2 cellular contexts compared by ENCODE assay signal in the genomic region with DNA sequence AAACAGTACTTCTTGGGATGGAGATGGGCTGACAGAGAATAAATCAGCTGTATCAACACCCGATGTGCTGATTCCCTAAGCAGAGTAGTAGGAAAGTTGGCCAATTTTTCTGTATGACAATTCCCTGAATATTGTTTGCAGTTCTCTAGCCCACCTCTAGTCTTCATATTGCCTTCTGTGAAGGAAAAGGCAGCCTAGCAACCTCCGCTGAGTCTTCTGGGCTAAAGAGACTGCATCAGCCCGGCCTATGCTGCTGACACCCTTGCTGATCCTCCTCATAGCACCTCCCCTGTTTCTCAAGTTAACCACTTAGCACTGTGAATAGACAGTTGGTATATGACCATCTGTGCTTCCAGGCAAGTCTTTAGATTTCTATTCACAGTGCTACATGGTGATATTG.
TF ChIP-seq lines count a peak whose summit lies in the region.

No MANE protein-coding gene starts in this region.

TF ChIP-seq in HCT116, 20 proteins besides CTCF, POLR2A, EP300 and RAD21 (continued from another document):
- TF ChIP-seq YY1 (IDR thresholded peaks at IDR 0.05; ENCODE audit: extremely low read depth, insufficient replicate concordance, low read depth, low read length), result no peak
- no peak for TF ChIP-seq CEBPB (IDR thresholded peaks at IDR 0.05; ENCODE audit: low read depth)
- no peak for TF ChIP-seq POLR2AphosphoS5 (IDR thresholded peaks at IDR 0.05; ENCODE audit: low read depth, low read length)
- no peak for TF ChIP-seq EZH2 (IDR thresholded peaks at IDR 0.05)
- no peak for TF ChIP-seq SIN3A (IDR thresholded peaks at IDR 0.05; ENCODE audit: low read depth)
- no peak for TF ChIP-seq EZH2phosphoT487 (IDR thresholded peaks at IDR 0.05; ENCODE audit: borderline replicate concordance)
- TF ChIP-seq TCF7L2 (IDR thresholded peaks at IDR 0.05; ENCODE audit: borderline replicate concordance, extremely low read depth, insufficient read depth, insufficient read length), result no peak
- no peak for TF ChIP-seq FOSL1 (IDR thresholded peaks at IDR 0.05; ENCODE audit: low read depth)
- no peak for TF ChIP-seq SRF (IDR thresholded peaks at IDR 0.05; ENCODE audit: low read depth)
- no peak for TF ChIP-seq EGR1 (IDR thresholded peaks at IDR 0.05; ENCODE audit: low read depth)
- TF ChIP-seq, protein P1, sequence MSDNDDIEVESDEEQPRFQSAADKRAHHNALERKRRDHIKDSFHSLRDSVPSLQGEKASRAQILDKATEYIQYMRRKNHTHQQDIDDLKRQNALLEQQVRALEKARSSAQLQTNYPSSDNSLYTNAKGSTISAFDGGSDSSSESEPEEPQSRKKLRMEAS (IDR thresholded peaks at IDR 0.05), result no peak
- no peak for TF ChIP-seq SP1 (IDR thresholded peaks at IDR 0.05; ENCODE audit: low read depth)
- TF ChIP-seq JUND (IDR thresholded peaks at IDR 0.05), result no peak
- TF ChIP-seq, protein P2, sequence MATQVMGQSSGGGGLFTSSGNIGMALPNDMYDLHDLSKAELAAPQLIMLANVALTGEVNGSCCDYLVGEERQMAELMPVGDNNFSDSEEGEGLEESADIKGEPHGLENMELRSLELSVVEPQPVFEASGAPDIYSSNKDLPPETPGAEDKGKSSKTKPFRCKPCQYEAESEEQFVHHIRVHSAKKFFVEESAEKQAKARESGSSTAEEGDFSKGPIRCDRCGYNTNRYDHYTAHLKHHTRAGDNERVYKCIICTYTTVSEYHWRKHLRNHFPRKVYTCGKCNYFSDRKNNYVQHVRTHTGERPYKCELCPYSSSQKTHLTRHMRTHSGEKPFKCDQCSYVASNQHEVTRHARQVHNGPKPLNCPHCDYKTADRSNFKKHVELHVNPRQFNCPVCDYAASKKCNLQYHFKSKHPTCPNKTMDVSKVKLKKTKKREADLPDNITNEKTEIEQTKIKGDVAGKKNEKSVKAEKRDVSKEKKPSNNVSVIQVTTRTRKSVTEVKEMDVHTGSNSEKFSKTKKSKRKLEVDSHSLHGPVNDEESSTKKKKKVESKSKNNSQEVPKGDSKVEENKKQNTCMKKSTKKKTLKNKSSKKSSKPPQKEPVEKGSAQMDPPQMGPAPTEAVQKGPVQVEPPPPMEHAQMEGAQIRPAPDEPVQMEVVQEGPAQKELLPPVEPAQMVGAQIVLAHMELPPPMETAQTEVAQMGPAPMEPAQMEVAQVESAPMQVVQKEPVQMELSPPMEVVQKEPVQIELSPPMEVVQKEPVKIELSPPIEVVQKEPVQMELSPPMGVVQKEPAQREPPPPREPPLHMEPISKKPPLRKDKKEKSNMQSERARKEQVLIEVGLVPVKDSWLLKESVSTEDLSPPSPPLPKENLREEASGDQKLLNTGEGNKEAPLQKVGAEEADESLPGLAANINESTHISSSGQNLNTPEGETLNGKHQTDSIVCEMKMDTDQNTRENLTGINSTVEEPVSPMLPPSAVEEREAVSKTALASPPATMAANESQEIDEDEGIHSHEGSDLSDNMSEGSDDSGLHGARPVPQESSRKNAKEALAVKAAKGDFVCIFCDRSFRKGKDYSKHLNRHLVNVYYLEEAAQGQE (IDR thresholded peaks at IDR 0.05; ENCODE audit: low read depth), result no peak
- TF ChIP-seq, protein P3, sequence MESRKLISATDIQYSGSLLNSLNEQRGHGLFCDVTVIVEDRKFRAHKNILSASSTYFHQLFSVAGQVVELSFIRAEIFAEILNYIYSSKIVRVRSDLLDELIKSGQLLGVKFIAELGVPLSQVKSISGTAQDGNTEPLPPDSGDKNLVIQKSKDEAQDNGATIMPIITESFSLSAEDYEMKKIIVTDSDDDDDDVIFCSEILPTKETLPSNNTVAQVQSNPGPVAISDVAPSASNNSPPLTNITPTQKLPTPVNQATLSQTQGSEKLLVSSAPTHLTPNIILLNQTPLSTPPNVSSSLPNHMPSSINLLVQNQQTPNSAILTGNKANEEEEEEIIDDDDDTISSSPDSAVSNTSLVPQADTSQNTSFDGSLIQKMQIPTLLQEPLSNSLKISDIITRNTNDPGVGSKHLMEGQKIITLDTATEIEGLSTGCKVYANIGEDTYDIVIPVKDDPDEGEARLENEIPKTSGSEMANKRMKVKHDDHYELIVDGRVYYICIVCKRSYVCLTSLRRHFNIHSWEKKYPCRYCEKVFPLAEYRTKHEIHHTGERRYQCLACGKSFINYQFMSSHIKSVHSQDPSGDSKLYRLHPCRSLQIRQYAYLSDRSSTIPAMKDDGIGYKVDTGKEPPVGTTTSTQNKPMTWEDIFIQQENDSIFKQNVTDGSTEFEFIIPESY (IDR thresholded peaks at IDR 0.05; ENCODE audit: extremely low read depth, insufficient replicate concordance, low read length), result no peak
- no peak for TF ChIP-seq ZNF274 (IDR thresholded peaks at IDR 0.05; ENCODE audit: low read depth, low read length)
- TF ChIP-seq ELF1 (IDR thresholded peaks at IDR 0.05; ENCODE audit: borderline replicate concordance, low read depth), result no peak
TF ChIP-seq in HCT116: peak in this region for 0.

TF ChIP-seq in K562, 482 proteins besides CTCF, POLR2A, EP300 and RAD21 (continued from another document):
- TF ChIP-seq GTF2B (IDR thresholded peaks at IDR 0.05; ENCODE audit: extremely low read depth, insufficient read length) (no peak), ZNF224 (CRISPR knock-in tag; IDR thresholded peaks at IDR 0.05) (no peak), SAFB2 (IDR thresholded peaks at IDR 0.05; ENCODE audit: borderline replicate concordance, low read depth, low read length, severe bottlenecking) (no peak), ZNF780A (CRISPR knock-in tag; IDR thresholded peaks at IDR 0.05) (no peak), CHD4 (IDR thresholded peaks at IDR 0.05; ENCODE audit: insufficient read depth, insufficient replicate concordance, low read depth, low read length, poor library complexity, severe bottlenecking) (no peak), ZNF551 (CRISPR knock-in tag; IDR thresholded peaks at IDR 0.05) (no peak), MYNN (IDR thresholded peaks at IDR 0.05) (no peak), MYNN (CRISPR knock-in tag; IDR thresholded peaks at IDR 0.05) (no peak), NFE2 (IDR thresholded peaks at IDR 0.05; ENCODE audit: low read depth) (no peak), SPI1 (IDR thresholded peaks at IDR 0.05; ENCODE audit: borderline replicate concordance, low read depth, low read length) (no peak)
- TF ChIP-seq, protein P4, sequence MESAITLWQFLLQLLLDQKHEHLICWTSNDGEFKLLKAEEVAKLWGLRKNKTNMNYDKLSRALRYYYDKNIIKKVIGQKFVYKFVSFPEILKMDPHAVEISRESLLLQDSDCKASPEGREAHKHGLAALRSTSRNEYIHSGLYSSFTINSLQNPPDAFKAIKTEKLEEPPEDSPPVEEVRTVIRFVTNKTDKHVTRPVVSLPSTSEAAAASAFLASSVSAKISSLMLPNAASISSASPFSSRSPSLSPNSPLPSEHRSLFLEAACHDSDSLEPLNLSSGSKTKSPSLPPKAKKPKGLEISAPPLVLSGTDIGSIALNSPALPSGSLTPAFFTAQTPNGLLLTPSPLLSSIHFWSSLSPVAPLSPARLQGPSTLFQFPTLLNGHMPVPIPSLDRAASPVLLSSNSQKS (CRISPR knock-in tag; IDR thresholded peaks at IDR 0.05), result no peak
- TF ChIP-seq, protein P5, sequence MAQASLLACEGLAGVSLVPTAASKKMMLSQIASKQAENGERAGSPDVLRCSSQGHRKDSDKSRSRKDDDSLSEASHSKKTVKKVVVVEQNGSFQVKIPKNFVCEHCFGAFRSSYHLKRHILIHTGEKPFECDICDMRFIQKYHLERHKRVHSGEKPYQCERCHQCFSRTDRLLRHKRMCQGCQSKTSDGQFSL (CRISPR knock-in tag; IDR thresholded peaks at IDR 0.05), result no peak
- TF ChIP-seq, protein P5 (tag; IDR thresholded peaks at IDR 0.05), result no peak
- TF ChIP-seq, protein P6, sequence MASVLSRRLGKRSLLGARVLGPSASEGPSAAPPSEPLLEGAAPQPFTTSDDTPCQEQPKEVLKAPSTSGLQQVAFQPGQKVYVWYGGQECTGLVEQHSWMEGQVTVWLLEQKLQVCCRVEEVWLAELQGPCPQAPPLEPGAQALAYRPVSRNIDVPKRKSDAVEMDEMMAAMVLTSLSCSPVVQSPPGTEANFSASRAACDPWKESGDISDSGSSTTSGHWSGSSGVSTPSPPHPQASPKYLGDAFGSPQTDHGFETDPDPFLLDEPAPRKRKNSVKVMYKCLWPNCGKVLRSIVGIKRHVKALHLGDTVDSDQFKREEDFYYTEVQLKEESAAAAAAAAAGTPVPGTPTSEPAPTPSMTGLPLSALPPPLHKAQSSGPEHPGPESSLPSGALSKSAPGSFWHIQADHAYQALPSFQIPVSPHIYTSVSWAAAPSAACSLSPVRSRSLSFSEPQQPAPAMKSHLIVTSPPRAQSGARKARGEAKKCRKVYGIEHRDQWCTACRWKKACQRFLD (CRISPR knock-in tag; IDR thresholded peaks at IDR 0.05), result no peak
- TF ChIP-seq, protein P7, sequence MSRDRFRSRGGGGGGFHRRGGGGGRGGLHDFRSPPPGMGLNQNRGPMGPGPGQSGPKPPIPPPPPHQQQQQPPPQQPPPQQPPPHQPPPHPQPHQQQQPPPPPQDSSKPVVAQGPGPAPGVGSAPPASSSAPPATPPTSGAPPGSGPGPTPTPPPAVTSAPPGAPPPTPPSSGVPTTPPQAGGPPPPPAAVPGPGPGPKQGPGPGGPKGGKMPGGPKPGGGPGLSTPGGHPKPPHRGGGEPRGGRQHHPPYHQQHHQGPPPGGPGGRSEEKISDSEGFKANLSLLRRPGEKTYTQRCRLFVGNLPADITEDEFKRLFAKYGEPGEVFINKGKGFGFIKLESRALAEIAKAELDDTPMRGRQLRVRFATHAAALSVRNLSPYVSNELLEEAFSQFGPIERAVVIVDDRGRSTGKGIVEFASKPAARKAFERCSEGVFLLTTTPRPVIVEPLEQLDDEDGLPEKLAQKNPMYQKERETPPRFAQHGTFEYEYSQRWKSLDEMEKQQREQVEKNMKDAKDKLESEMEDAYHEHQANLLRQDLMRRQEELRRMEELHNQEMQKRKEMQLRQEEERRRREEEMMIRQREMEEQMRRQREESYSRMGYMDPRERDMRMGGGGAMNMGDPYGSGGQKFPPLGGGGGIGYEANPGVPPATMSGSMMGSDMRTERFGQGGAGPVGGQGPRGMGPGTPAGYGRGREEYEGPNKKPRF (IDR thresholded peaks at IDR 0.05; ENCODE audit: low read depth, low read length), result no peak
- TF ChIP-seq, protein P8, sequence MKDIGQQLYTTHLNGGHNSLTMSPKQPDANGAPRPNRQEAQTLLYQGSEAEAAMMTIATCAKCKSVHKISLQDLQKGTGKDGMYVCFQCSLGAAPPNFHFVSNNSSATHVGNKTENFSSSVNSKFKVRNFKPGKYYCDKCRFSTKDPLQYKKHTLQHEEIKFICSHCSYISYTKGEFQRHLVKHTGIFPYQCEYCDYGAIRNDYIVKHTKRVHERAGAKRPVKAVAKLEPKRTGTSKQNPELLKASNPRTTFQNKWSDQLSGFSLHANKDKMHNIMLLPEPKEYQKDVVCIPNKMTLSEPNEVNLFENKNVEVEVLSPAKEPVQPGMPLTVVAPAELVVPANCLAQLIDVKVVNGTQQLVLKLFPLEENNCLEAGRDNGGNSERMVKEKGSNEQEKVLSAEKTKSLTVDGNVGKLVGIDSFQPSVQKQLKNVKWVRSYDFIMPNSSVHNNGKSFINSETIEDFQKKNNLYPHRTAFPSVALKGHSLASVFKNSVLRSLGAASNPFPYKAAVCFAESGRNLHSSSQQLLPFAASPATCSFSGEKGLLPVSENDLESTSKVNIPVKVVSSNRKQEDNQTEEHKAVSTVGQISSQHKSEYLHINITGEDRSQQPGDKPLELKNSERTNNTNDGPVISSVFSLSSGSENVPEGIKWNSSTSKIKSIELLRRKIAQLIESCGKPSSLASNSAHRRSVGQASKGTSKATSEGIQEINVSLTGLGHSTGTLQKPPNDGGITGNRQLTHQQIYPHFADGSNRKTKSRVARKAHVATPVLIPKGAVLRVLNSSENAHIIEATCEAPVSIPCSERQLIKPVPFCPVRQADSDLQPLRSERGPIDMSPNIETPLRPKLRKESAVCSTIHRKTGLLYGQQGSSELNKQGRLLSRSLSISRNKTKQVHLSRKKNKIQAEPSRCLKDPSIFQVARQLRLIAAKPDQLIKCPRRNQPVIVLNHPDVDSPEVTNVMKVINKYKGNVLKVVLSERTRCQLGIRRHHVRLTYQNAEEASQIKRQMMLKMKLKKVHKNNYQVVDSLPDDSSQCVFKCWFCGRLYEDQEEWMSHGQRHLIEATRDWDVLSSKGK (CRISPR knock-in tag; IDR thresholded peaks at IDR 0.05), result no peak
